ENCODE assay signal across 8 cellular contexts in genomic region chr15:31329640-31330010, GRCh38. TPM values are rescaled to one million over a fixed set of nuclear protein-coding genes. Genes with fewer than 3 reads are reported as not detected.
DNase-seq lines count a peak whose midpoint lies in the region; ATAC-seq and TF ChIP-seq lines count a peak whose summit lies in the region.
"Had no signal": no experiment of that assay in that cellular context is flagged by ENCODE, and none has a peak within 500 bp of the region (broad histone marks: within the 10 kb centered on the region; RNA-seq: fewer than 3 reads in every experiment).

No MANE protein-coding gene starts in this region.

- H3K9me3 Mint-ChIP-seq in HFFc6 = no peaks in the 10 kb centered on the region
- no peaks in the 10 kb centered on the region for H3K9me3 Mint-ChIP-seq in activated T-helper 1 cell treated with anti-CD3 and anti-CD28 coated beads, Interleukin-12 subunit alpha, Interleukin-12 subunit beta, Interleukin-2, Interleukin-4 antibody, amounts not matched to agents 30 ng/mL and 10 ng/mL and 1 ng/mL, durations not matched to agents 14 hours and 24 hours and 36 hours
- H3K9me3 Mint-ChIP-seq in stimulated activated naive CD8-positive, alpha-beta T cell treated with anti-CD3 and anti-CD28 coated beads, Interleukin-15, amount 100 ng/mL, for 72 hours = no peaks in the 10 kb centered on the region

- no peak overlapping the region for H3K9ac ChIP-seq in iPS-18a (ENCODE audit: low read length)

- H3K9me3 ChIP-seq in iPS-18a (ENCODE audit: control insufficient read depth, low read depth, low read length) = no peaks in the 10 kb centered on the region

- H3K4me3 ChIP-seq in iPS-18a (ENCODE audit: low read length) = peak overlapping the region; percentile 71

- no peaks in the 10 kb centered on the region for H3K36me3 Mint-ChIP-seq in HFFc6 (ENCODE audit: low read depth)
- H3K36me3 Mint-ChIP-seq in activated T-helper 1 cell treated with anti-CD3 and anti-CD28 coated beads, Interleukin-12 subunit alpha, Interleukin-12 subunit beta, Interleukin-2, Interleukin-4 antibody, amounts not matched to agents 30 ng/mL and 10 ng/mL and 1 ng/mL, durations not matched to agents 14 hours and 24 hours and 36 hours (ENCODE audit: low read depth) = peaks cover 15% of the 10 kb centered on the region

- intact Hi-C loops in activated T-helper 1 cell treated with anti-CD3 and anti-CD28 coated beads, Interleukin-12 subunit alpha, Interleukin-12 subunit beta, Interleukin-2, Interleukin-4 antibody, amounts not matched to agents 30 ng/mL and 10 ng/mL and 1 ng/mL, durations not matched to agents 14 hours and 24 hours and 36 hours (cut with micrococcal nuclease) = loop anchor here (1.0 to 10.0 kb wide), 3 partner anchors 9 to 425 kb away; partner anchors contain the start of genes FAN1 and MTMR10

- no peaks in the 10 kb centered on the region for H3K36me3 ChIP-seq in iPS-18a (ENCODE audit: control insufficient read depth, low read depth, low read length)

- ATAC-seq in stimulated activated naive CD8-positive, alpha-beta T cell treated with anti-CD3 and anti-CD28 coated beads, Interleukin-15, amount 100 ng/mL, for 72 hours = no peak

- no peak for DNase-seq in HFFc6
- DNase-seq in activated T-helper 1 cell treated with anti-CD3 and anti-CD28 coated beads, Interleukin-12 subunit alpha, Interleukin-12 subunit beta, Interleukin-2, Interleukin-4 antibody, amounts not matched to agents 30 ng/mL and 10 ng/mL and 1 ng/mL, durations not matched to agents 14 hours and 24 hours and 36 hours (ENCODE audit: low spot score) = no peak
- DNase-seq in stimulated activated naive CD8-positive, alpha-beta T cell treated with anti-CD3 and anti-CD28 coated beads, Interleukin-15, amount 100 ng/mL, for 72 hours = no peak
- no peak for DNase-seq in GM10266 (ENCODE audit: extremely low spot score)
- DNase-seq in stimulated activated naive CD4-positive, alpha-beta T cell treated with Interleukin-2 at 50 U/mL for 16 hours (lab: John Stamatoyannopoulos, UW) = no peak
- no peak for DNase-seq in anterior cingulate cortex (lab: John Stamatoyannopoulos, UW)
- DNase-seq: NCI-H1694 had no signal

- peaks cover 8% of the 10 kb centered on the region for H3K27me3 ChIP-seq in iPS-18a (ENCODE audit: control insufficient read depth, insufficient read depth, low read length)

- peak overlapping the region; percentile 95 for H3K4me3 Mint-ChIP-seq in HFFc6
- peak overlapping the region; percentile 95 for H3K4me3 Mint-ChIP-seq in activated T-helper 1 cell treated with anti-CD3 and anti-CD28 coated beads, Interleukin-12 subunit alpha, Interleukin-12 subunit beta, Interleukin-2, Interleukin-4 antibody, amounts not matched to agents 30 ng/mL and 10 ng/mL and 1 ng/mL, durations not matched to agents 14 hours and 24 hours and 36 hours
- H3K4me3 Mint-ChIP-seq in stimulated activated naive CD8-positive, alpha-beta T cell treated with anti-CD3 and anti-CD28 coated beads, Interleukin-15, amount 100 ng/mL, for 72 hours = peak overlapping the region; percentile 92 to 98

- TF ChIP-seq CTCF in HFFc6 (IDR thresholded peaks at IDR 0.05) = no peak
- no peak for TF ChIP-seq CTCF in GM10266 (IDR thresholded peaks at IDR 0.05; ENCODE audit: control insufficient read depth, insufficient read depth, low read depth, missing control alignments)

- no peak overlapping the region for H3K27ac ChIP-seq in iPS-18a (ENCODE audit: low read length)

- H3K27me3 Mint-ChIP-seq in HFFc6 (ENCODE audit: insufficient read depth) = no peaks in the 10 kb centered on the region; the same call in 1 of the 2 replicates
- H3K27me3 Mint-ChIP-seq in activated T-helper 1 cell treated with anti-CD3 and anti-CD28 coated beads, Interleukin-12 subunit alpha, Interleukin-12 subunit beta, Interleukin-2, Interleukin-4 antibody, amounts not matched to agents 30 ng/mL and 10 ng/mL and 1 ng/mL, durations not matched to agents 14 hours and 24 hours and 36 hours (ENCODE audit: insufficient read depth) = no peaks in the 10 kb centered on the region
- H3K27me3 Mint-ChIP-seq in stimulated activated naive CD8-positive, alpha-beta T cell treated with anti-CD3 and anti-CD28 coated beads, Interleukin-15, amount 100 ng/mL, for 72 hours = no peaks in the 10 kb centered on the region

- peak overlapping the region; percentile 23 for H3K27ac Mint-ChIP-seq in HFFc6
- H3K27ac Mint-ChIP-seq in activated T-helper 1 cell treated with anti-CD3 and anti-CD28 coated beads, Interleukin-12 subunit alpha, Interleukin-12 subunit beta, Interleukin-2, Interleukin-4 antibody, amounts not matched to agents 30 ng/mL and 10 ng/mL and 1 ng/mL, durations not matched to agents 14 hours and 24 hours and 36 hours = peak overlapping the region; percentile 86
- H3K27ac Mint-ChIP-seq in stimulated activated naive CD8-positive, alpha-beta T cell treated with anti-CD3 and anti-CD28 coated beads, Interleukin-15, amount 100 ng/mL, for 72 hours = peak overlapping the region in 1 of 2 donors; percentile 94

- peaks cover 33% of the 10 kb centered on the region for H3K4me1 Mint-ChIP-seq in HFFc6 (ENCODE audit: low read depth)
- H3K4me1 Mint-ChIP-seq in activated T-helper 1 cell treated with anti-CD3 and anti-CD28 coated beads, Interleukin-12 subunit alpha, Interleukin-12 subunit beta, Interleukin-2, Interleukin-4 antibody, amounts not matched to agents 30 ng/mL and 10 ng/mL and 1 ng/mL, durations not matched to agents 14 hours and 24 hours and 36 hours (ENCODE audit: low read depth) = peaks cover 68% of the 10 kb centered on the region
- peaks cover 69% of the 10 kb centered on the region for H3K4me1 Mint-ChIP-seq in stimulated activated naive CD8-positive, alpha-beta T cell treated with anti-CD3 and anti-CD28 coated beads, Interleukin-15, amount 100 ng/mL, for 72 hours

- peaks cover 12% of the 10 kb centered on the region for H3K4me1 ChIP-seq in iPS-18a (ENCODE audit: control insufficient read depth, low read depth, low read length)

RNA-seq across cellular contexts. Expression of gene KLF13, which starts 3.0 kb away (rescaled TPM):
- 10 to 100 TPM; 22.5 to 29.1 (median 23.5) TPM for total RNA-seq in HFFc6 (2021; fragmentation: NEBNext Ultra II Directional; extraction: Animal tissue kit (Norgen Biotek cat#: 25700))
- 129 and 137 TPM in 2 replicates for total RNA-seq in activated T-helper 1 cell treated with anti-CD3 and anti-CD28 coated beads, Interleukin-12 subunit alpha, Interleukin-12 subunit beta, Interleukin-2, Interleukin-4 antibody, amounts not matched to agents 30 ng/mL and 10 ng/mL and 1 ng/mL, durations not matched to agents 14 hours and 24 hours and 36 hours
